Comparison of ENCODE assay signal across 24 cellular contexts in the genomic region with DNA sequence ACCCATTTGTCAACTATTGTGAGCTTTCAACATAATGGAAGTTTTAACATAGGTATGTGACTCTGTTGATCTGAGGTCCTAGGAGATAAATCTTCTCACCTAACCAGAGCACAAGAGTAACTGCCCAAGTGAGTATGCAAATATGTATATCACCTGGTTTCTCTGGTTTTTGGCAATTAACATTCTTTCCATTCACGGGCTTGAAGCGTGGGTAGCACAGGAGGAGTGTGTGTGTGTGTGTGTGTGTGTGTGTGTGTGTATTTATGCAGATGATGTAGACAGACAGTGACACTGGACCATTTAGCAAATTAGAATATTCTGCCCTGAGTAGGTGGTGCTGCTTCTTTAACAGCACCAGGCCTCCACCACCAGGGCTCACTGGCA. TPM values are rescaled to one million over a fixed set of nuclear protein-coding genes. Genes with fewer than 3 reads are reported as not detected.
DNase-seq lines count a peak whose midpoint lies in the region; FAIRE-seq and TF ChIP-seq lines count a peak whose summit lies in the region.
"Had no signal": no experiment of that assay in that cellular context is flagged by ENCODE, and none has a peak within 500 bp of the region (broad histone marks: within the 10 kb centered on the region; RNA-seq: fewer than 3 reads in every experiment).

No MANE protein-coding gene starts in this region.

- TF ChIP-seq CTCF in HEK293 (tag by site-specific recombination; IDR thresholded peaks at IDR 0.05) (no peak), sigmoid colon (IDR thresholded peaks at IDR 0.05) (no peak)

- H3K27me3 ChIP-seq in Karpas-422 (ENCODE audit: low read length) = no peaks in the 10 kb centered on the region
- H3K27me3 ChIP-seq in sigmoid colon = no peaks in the 10 kb centered on the region
- H3K27me3 ChIP-seq: pancreas, right atrium auricular region had no signal

- H3K9me2 ChIP-seq in Karpas-422 (replicated peaks; ENCODE audit: insufficient read depth, low read length) = no peaks in the 10 kb centered on the region

- H3K9me3 Mint-ChIP-seq in activated naive CD8-positive, alpha-beta T cell treated with anti-CD3 and anti-CD28 coated beads for 36 hours = no peaks in the 10 kb centered on the region
- H3K9me3 Mint-ChIP-seq: activated CD4-positive, alpha-beta T cell treated with anti-CD3 and anti-CD28 coated beads, Interleukin-2, amount 10 ng/mL, durations not matched to agents 24 days and 14 days; mesothelial cell of epicardium; natural killer cell treated with Interleukin-12 subunit alpha and Interleukin-12 subunit beta and Interleukin-15 and Interleukin-18, amount 100 ng/mL, for 72 hours had no signal

- peak; percentile 42 for FAIRE-seq in GM12892 (lab: Jason Lieb, UNC)
- FAIRE-seq: A549, pancreas had no signal

- no peaks in the 10 kb centered on the region for H3K4me1 ChIP-seq in HEK293 (ENCODE audit: control insufficient read depth, insufficient read depth, low read length)
- peaks cover 50% of the 10 kb centered on the region for H3K4me1 ChIP-seq in Karpas-422 (ENCODE audit: low read length)
- H3K4me1 ChIP-seq in sigmoid colon = peaks cover 0 to 12% (median 0%) of the 10 kb centered on the region in 4 donors
- H3K4me1 ChIP-seq: A549, BE2C, pancreas, right atrium auricular region had no signal

- H3K9me3 ChIP-seq in HEK293 (ENCODE audit: control insufficient read depth, insufficient read depth, low read depth, low read length) (no peaks in the 10 kb centered on the region), Karpas-422 (ENCODE audit: low read length) (no peaks in the 10 kb centered on the region), sigmoid colon (no peaks in the 10 kb centered on the region)
- H3K9me3 ChIP-seq: A549, BE2C, pancreas, right atrium auricular region had no signal

- POLR2A ChIA-PET in HEK293 (lab: Yijun Ruan, JAX) = no interaction called here

- DNase-seq in GM12892 (ENCODE audit: insufficient read length) (no peak), Karpas-422 (no peak), islet precursor cell (peak; percentile 80), HuH-7 (ENCODE audit: low spot score) (no peak), NCI-H1694 treated with DMSO at 0.1 percent for 48 hours (lab: John Stamatoyannopoulos, UW) (no peak), sigmoid colon (no peak)
- DNase-seq in activated naive CD8-positive, alpha-beta T cell treated with anti-CD3 and anti-CD28 coated beads for 36 hours = no peak
- DNase-seq: activated CD4-positive, alpha-beta T cell treated with anti-CD3 and anti-CD28 coated beads, Interleukin-2, amount 10 ng/mL, durations not matched to agents 24 days and 14 days; activated naive CD4-positive, alpha-beta T cell treated with anti-CD3 and anti-CD28 coated beads, Interleukin-2, amount 50 U/mL, for 16 hours; aorta; BE2C; DMS79 treated with DMSO at 0.1 percent for 48 hours; glutamatergic neuron; IMR-90; NCI-H524; pancreas; stimulated activated CD4-positive, alpha-beta T cell treated with anti-CD3 and anti-CD28 coated beads, Interleukin-12 subunit alpha, Interleukin-12 subunit beta, amount 100 ng/mL, for 4 hours had no signal

- no peak overlapping the region for H3K4me3 Mint-ChIP-seq in activated naive CD8-positive, alpha-beta T cell treated with anti-CD3 and anti-CD28 coated beads for 36 hours
- H3K4me3 Mint-ChIP-seq: activated CD4-positive, alpha-beta T cell treated with anti-CD3 and anti-CD28 coated beads, Interleukin-2, amount 10 ng/mL, durations not matched to agents 24 days and 14 days; activated T-helper 1 cell treated with anti-CD3 and anti-CD28 coated beads, Interleukin-12 subunit alpha, Interleukin-12 subunit beta, Interleukin-2, Interleukin-4 antibody, amounts not matched to agents 30 ng/mL and 10 ng/mL and 1 ng/mL, durations not matched to agents 14 hours and 24 hours and 36 hours; mesothelial cell of epicardium; natural killer cell treated with Interleukin-12 subunit alpha and Interleukin-12 subunit beta and Interleukin-15 and Interleukin-18, amount 100 ng/mL, for 72 hours had no signal

- H3K4me1 Mint-ChIP-seq in activated naive CD8-positive, alpha-beta T cell treated with anti-CD3 and anti-CD28 coated beads for 36 hours = peaks cover 2% of the 10 kb centered on the region
- H3K4me1 Mint-ChIP-seq: mesothelial cell of epicardium had no signal

- H2AFZ ChIP-seq in Karpas-422 (ENCODE audit: low read length) = no peak overlapping the region

- peaks cover 17% of the 10 kb centered on the region for H3K27me3 Mint-ChIP-seq in activated naive CD8-positive, alpha-beta T cell treated with anti-CD3 and anti-CD28 coated beads for 36 hours

- CTCF ChIA-PET in HEK293 (lab: Yijun Ruan, JAX) = no interaction called here

- H3K4me3 ChIP-seq in HEK293 (ENCODE audit: low read depth, low read length) = no peak overlapping the region
- no peak overlapping the region for H3K4me3 ChIP-seq in Karpas-422 (ENCODE audit: low read length)
- no peak overlapping the region for H3K4me3 ChIP-seq in sigmoid colon
- H3K4me3 ChIP-seq: A549, pancreas, right atrium auricular region had no signal

- 30 to 53% methylated on average over 2 of the region's 2 CpGs for WGBS in sigmoid colon, 2 donors

- no peak overlapping the region for H3K9ac ChIP-seq in Karpas-422 (ENCODE audit: low read length)

- no peak overlapping the region for H3K27ac Mint-ChIP-seq in activated naive CD8-positive, alpha-beta T cell treated with anti-CD3 and anti-CD28 coated beads for 36 hours
- H3K27ac Mint-ChIP-seq: activated CD4-positive, alpha-beta T cell treated with anti-CD3 and anti-CD28 coated beads, Interleukin-2, amount 10 ng/mL, durations not matched to agents 24 days and 14 days; mesothelial cell of epicardium; natural killer cell treated with Interleukin-12 subunit alpha and Interleukin-12 subunit beta and Interleukin-15 and Interleukin-18, amount 100 ng/mL, for 72 hours had no signal

- H3K79me2 ChIP-seq in Karpas-422 (ENCODE audit: low read length) = no peaks in the 10 kb centered on the region

- TF ChIP-seq EP300 in sigmoid colon (IDR thresholded peaks at IDR 0.05) = no peak

- no peak overlapping the region for H3K27ac ChIP-seq in HEK293 (ENCODE audit: extremely low read depth, low read depth, low read length)
- no peak overlapping the region for H3K27ac ChIP-seq in Karpas-422 (ENCODE audit: low read length)
- H3K27ac ChIP-seq in sigmoid colon = no peak overlapping the region
- H3K27ac ChIP-seq: A549, HL-60, pancreas, right atrium auricular region had no signal

- no peaks in the 10 kb centered on the region for H4K20me1 ChIP-seq in Karpas-422 (ENCODE audit: insufficient read depth, low read depth, low read length)

- no peaks in the 10 kb centered on the region for H3K36me3 ChIP-seq in HEK293 (ENCODE audit: control insufficient read depth in 2 of 2, insufficient read depth in 1 of 2, low read length in 2 of 2)
- H3K36me3 ChIP-seq in Karpas-422 (ENCODE audit: insufficient read depth, low read length) = no peaks in the 10 kb centered on the region
- no peaks in the 10 kb centered on the region for H3K36me3 ChIP-seq in sigmoid colon
- H3K36me3 ChIP-seq: BE2C, pancreas, right atrium auricular region had no signal

- peak overlapping the region; percentile 38 for H3K4me2 ChIP-seq in Karpas-422 (ENCODE audit: low read depth, low read length, poor library complexity, severe bottlenecking)
- H3K4me2 ChIP-seq: A549 had no signal

- no peak for TF ChIP-seq POLR2A in GM12892 (IDR thresholded peaks at IDR 0.05; ENCODE audit: low read depth, low read length)
- TF ChIP-seq POLR2A in sigmoid colon (IDR thresholded peaks at IDR 0.05) = no peak

- intact Hi-C loops in sigmoid colon (cut with DNase I) = no loop called here

- no peaks in the 10 kb centered on the region for H3K36me3 Mint-ChIP-seq in activated naive CD8-positive, alpha-beta T cell treated with anti-CD3 and anti-CD28 coated beads for 36 hours
- H3K36me3 Mint-ChIP-seq: mesothelial cell of epicardium; natural killer cell treated with Interleukin-12 subunit alpha and Interleukin-12 subunit beta and Interleukin-15 and Interleukin-18, amount 100 ng/mL, for 72 hours had no signal

TF ChIP-seq in HEK293, 187 proteins besides CTCF, POLR2A, EP300 and RAD21:
- TF ChIP-seq ZNF416 (tag by site-specific recombination; IDR thresholded peaks at IDR 0.05) (no peak), ZFHX2 (tag by site-specific recombination; conservative IDR thresholded peaks at IDR 0.05) (0 out of 2 replicates have a peak, but pooled peaks have one; percentile 6)
TF ChIP-seq in HEK293: peak in this region for 1.

RNA-seq across cellular contexts. Expression of gene EPHB1, which starts 15.0 kb away (rescaled TPM):
- polyA plus RNA-seq in GM12892 (2012; ENCODE audit: missing spikeins) = 0.53 TPM
- total RNA-seq in Karpas-422 (2014; rRNA removed; shearing (Covaris generic); ENCODE audit: low replicate concordance) = 24.1 and 24.3 TPM in 2 replicates
- total RNA-seq in activated naive CD8-positive, alpha-beta T cell treated with anti-CD3 and anti-CD28 coated beads for 36 hours = not detected
- total RNA-seq in sigmoid colon = 10 to 100 TPM in 2 of 4 donors, 1 to 10 TPM in 2; 2.5 to 17.3 (median 10.0) TPM
- polyA plus RNA-seq in sigmoid colon = under 1 TPM in 1 of 3 donors, not detected in 2; 0.29 TPM
